ENCODE assay signal across 15 cellular contexts in genomic region chr3:38327335-38328009, GRCh38. TPM values are rescaled to one million over a fixed set of nuclear protein-coding genes. Genes with fewer than 3 reads are reported as not detected.
DNase-seq lines count a peak whose midpoint lies in the region; ATAC-seq and TF ChIP-seq lines count a peak whose summit lies in the region.
"Had no signal": no experiment of that assay in that cellular context is flagged by ENCODE, and none has a peak within 500 bp of the region (broad histone marks: within the 10 kb centered on the region; RNA-seq: fewer than 3 reads in every experiment).

No MANE protein-coding gene starts in this region.

- H3K27me3 Mint-ChIP-seq in activated naive CD8-positive, alpha-beta T cell treated with anti-CD3 and anti-CD28 coated beads, Interleukin-2, amount 50 U/mL, for 24 hours = peaks cover 3% of the 10 kb centered on the region
- no peaks in the 10 kb centered on the region for H3K27me3 Mint-ChIP-seq in activated naive CD8-positive, alpha-beta T cell treated with anti-CD3 and anti-CD28 coated beads for 36 hours
- no peaks in the 10 kb centered on the region for H3K27me3 Mint-ChIP-seq in glutamatergic neuron (ENCODE audit: unreplicated experiment)

- no peaks in the 10 kb centered on the region for H3K4me1 ChIP-seq in uterus
- H3K4me1 ChIP-seq: vagina had no signal

- ATAC-seq in activated naive CD8-positive, alpha-beta T cell treated with anti-CD3 and anti-CD28 coated beads, Interleukin-2, amount 50 U/mL, for 24 hours = peak; percentile 59
- ATAC-seq in left colon = no peak
- ATAC-seq: GM12878, T-helper 17 cell had no signal

- H3K9me3 ChIP-seq in uterus = no peaks in the 10 kb centered on the region
- H3K9me3 ChIP-seq: vagina had no signal

- H3K36me3 ChIP-seq in uterus = no peaks in the 10 kb centered on the region
- H3K36me3 ChIP-seq: vagina had no signal

- TF ChIP-seq CTCF in fibroblast of mammary gland (conservative IDR thresholded peaks at IDR 0.05; ENCODE audit: control insufficient read depth, insufficient read depth, low read depth, low read length) (no peak), glutamatergic neuron (IDR thresholded peaks at IDR 0.05; ENCODE audit: partially characterized antibody, unreplicated experiment) (no peak), uterus (IDR thresholded peaks at IDR 0.05) (no peak)

- no peak overlapping the region for H3K27ac ChIP-seq in uterus
- H3K27ac ChIP-seq: vagina had no signal

- no peaks in the 10 kb centered on the region for H3K27me3 ChIP-seq in uterus
- H3K27me3 ChIP-seq: vagina had no signal

- no peaks in the 10 kb centered on the region for H3K9me3 Mint-ChIP-seq in activated naive CD8-positive, alpha-beta T cell treated with anti-CD3 and anti-CD28 coated beads, Interleukin-2, amount 50 U/mL, for 24 hours
- no peaks in the 10 kb centered on the region for H3K9me3 Mint-ChIP-seq in activated naive CD8-positive, alpha-beta T cell treated with anti-CD3 and anti-CD28 coated beads for 36 hours
- H3K9me3 Mint-ChIP-seq in glutamatergic neuron (ENCODE audit: unreplicated experiment) = peaks cover 2% of the 10 kb centered on the region

- intact Hi-C loops in left colon (cut with DNase I, micrococcal nuclease) (no loop called here), uterus (cut with DNase I; ENCODE audit: low total_unique reads) (no loop called here)

- no peak overlapping the region for H3K27ac Mint-ChIP-seq in activated naive CD8-positive, alpha-beta T cell treated with anti-CD3 and anti-CD28 coated beads, Interleukin-2, amount 50 U/mL, for 24 hours
- no peak overlapping the region for H3K27ac Mint-ChIP-seq in activated naive CD8-positive, alpha-beta T cell treated with anti-CD3 and anti-CD28 coated beads for 36 hours
- H3K27ac Mint-ChIP-seq in glutamatergic neuron (ENCODE audit: unreplicated experiment) = no peak overlapping the region
- H3K27ac Mint-ChIP-seq: T-helper 17 cell had no signal

- DNase-seq in activated naive CD8-positive, alpha-beta T cell treated with anti-CD3 and anti-CD28 coated beads, Interleukin-2, amount 50 U/mL, for 24 hours = no peak
- no peak for DNase-seq in activated naive CD8-positive, alpha-beta T cell treated with anti-CD3 and anti-CD28 coated beads for 36 hours
- DNase-seq in SW480 (ENCODE audit: low spot score) = peak; percentile 37
- peak; percentile 91 for DNase-seq in fibroblast of mammary gland (ENCODE audit: low read depth)
- peak; percentile 3 for DNase-seq in ureter (ENCODE audit: low spot score)
- no peak for DNase-seq in left colon
- no peak for DNase-seq in glutamatergic neuron
- no peak for DNase-seq in uterus
- DNase-seq: anterior cingulate cortex, GOT3, NCI-H2081, T-helper 17 cell had no signal

- peaks cover 6% of the 10 kb centered on the region for H3K4me1 Mint-ChIP-seq in activated naive CD8-positive, alpha-beta T cell treated with anti-CD3 and anti-CD28 coated beads, Interleukin-2, amount 50 U/mL, for 24 hours
- H3K4me1 Mint-ChIP-seq in activated naive CD8-positive, alpha-beta T cell treated with anti-CD3 and anti-CD28 coated beads for 36 hours = no peaks in the 10 kb centered on the region
- no peaks in the 10 kb centered on the region for H3K4me1 Mint-ChIP-seq in glutamatergic neuron (ENCODE audit: low read depth, unreplicated experiment)

- no peak overlapping the region for H3K4me3 Mint-ChIP-seq in activated naive CD8-positive, alpha-beta T cell treated with anti-CD3 and anti-CD28 coated beads, Interleukin-2, amount 50 U/mL, for 24 hours
- no peak overlapping the region for H3K4me3 Mint-ChIP-seq in activated naive CD8-positive, alpha-beta T cell treated with anti-CD3 and anti-CD28 coated beads for 36 hours
- no peak overlapping the region for H3K4me3 Mint-ChIP-seq in glutamatergic neuron (ENCODE audit: unreplicated experiment)
- H3K4me3 Mint-ChIP-seq: T-helper 17 cell had no signal

- H3K4me3 ChIP-seq in fibroblast of mammary gland (ENCODE audit: control insufficient read depth, low read depth, low read length) (no peak overlapping the region), uterus (no peak overlapping the region)
- H3K4me3 ChIP-seq: GM12878, vagina had no signal

- no peak for TF ChIP-seq POLR2A in uterus (IDR thresholded peaks at IDR 0.05)

- H3K36me3 Mint-ChIP-seq in activated naive CD8-positive, alpha-beta T cell treated with anti-CD3 and anti-CD28 coated beads, Interleukin-2, amount 50 U/mL, for 24 hours (ENCODE audit: low read depth) = no peaks in the 10 kb centered on the region
- H3K36me3 Mint-ChIP-seq in activated naive CD8-positive, alpha-beta T cell treated with anti-CD3 and anti-CD28 coated beads for 36 hours = no peaks in the 10 kb centered on the region
- H3K36me3 Mint-ChIP-seq in glutamatergic neuron (ENCODE audit: unreplicated experiment) = no peaks in the 10 kb centered on the region

RNA-seq across cellular contexts. Expression of gene XYLB, which starts 19.1 kb away (rescaled TPM):
- 1 to 10 TPM; 6.0 to 6.9 TPM for total RNA-seq in activated naive CD8-positive, alpha-beta T cell treated with anti-CD3 and anti-CD28 coated beads for 36 hours
- 19.3 TPM for total RNA-seq in ureter
- total RNA-seq in left colon = 10 to 100 TPM; 18.0 to 19.2 TPM
- total RNA-seq in glutamatergic neuron (ENCODE audit: unreplicated experiment) = 2.6 TPM
- total RNA-seq in uterus = 10 to 100 TPM in 1 of 4 donors, 1 to 10 TPM in 2, under 1 TPM in 1; 0.26 to 12.7 (median 6.5) TPM

RNA-seq across cellular contexts. Expression of gene SLC22A14, which starts 45.4 kb away (rescaled TPM):
- not detected for total RNA-seq in activated naive CD8-positive, alpha-beta T cell treated with anti-CD3 and anti-CD28 coated beads for 36 hours
- total RNA-seq in ureter (not detected), left colon (not detected), glutamatergic neuron (ENCODE audit: unreplicated experiment) (0.93 TPM), uterus (under 1 TPM in 1 of 4 donors, not detected in 3; 0.28 TPM)
- total RNA-seq: GM12878, HepG2 had no signal

Comparison
In these comparisons a context has a peak if more than half of its experiments do, and no peak if none do; other contexts are left out.
1. DNase-seq: peak in SW480 (single experiment), fibroblast of mammary gland (single experiment) and ureter (single experiment); none in activated naive CD8-positive, alpha-beta T cell treated with anti-CD3 and anti-CD28 coated beads, Interleukin-2, amount 50 U/mL, for 24 hours (single experiment), activated naive CD8-positive, alpha-beta T cell treated with anti-CD3 and anti-CD28 coated beads for 36 hours (single experiment), left colon (0 of 2), glutamatergic neuron (single experiment) and uterus (0 of 2).